22 cellular contexts compared by ENCODE assay signal in the genomic region with DNA sequence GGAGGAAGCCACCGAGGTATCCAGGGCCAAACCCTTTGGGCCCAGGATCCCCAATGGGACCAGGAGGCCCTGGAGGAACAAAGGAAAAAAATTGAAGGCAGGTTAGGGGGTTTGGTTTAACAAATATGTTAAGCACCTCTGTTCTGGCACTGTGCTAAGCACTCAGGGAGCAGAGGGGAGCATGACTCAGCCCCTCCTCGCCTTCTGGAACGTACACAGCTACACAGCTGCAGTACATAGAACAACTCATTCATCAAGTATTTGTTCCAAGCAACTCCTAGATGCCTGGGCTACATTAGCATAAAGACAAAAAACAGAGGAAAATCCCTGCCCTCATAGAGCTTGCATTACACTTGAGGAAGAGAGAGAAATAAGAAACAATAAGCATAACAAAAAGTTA.
DNase-seq lines count a peak whose midpoint lies in the region; ATAC-seq and TF ChIP-seq lines count a peak whose summit lies in the region.
"Had no signal": no experiment of that assay in that cellular context is flagged by ENCODE, and none has a peak within 500 bp of the region (broad histone marks: within the 10 kb centered on the region; RNA-seq: fewer than 3 reads in every experiment).

No MANE protein-coding gene starts in this region.

- H3K4me3 ChIP-seq in choroid plexus epithelial cell (ENCODE audit: low read depth, low read length) (no peak overlapping the region), left lung (no peak overlapping the region)
- H3K4me3 ChIP-seq: mucosa of descending colon, neural progenitor cell, vagina had no signal

- H3K27me3 ChIP-seq in left lung: no peaks in the 10 kb centered on the region
- H3K27me3 ChIP-seq: neural progenitor cell, vagina had no signal

- H3K9me3 ChIP-seq in left lung: no peaks in the 10 kb centered on the region
- H3K9me3 ChIP-seq: mucosa of descending colon, SK-N-SH, vagina had no signal

- DNase-seq in EL (peak; percentile 55), NCI-H226 (peak; percentile 16), choroid plexus epithelial cell (ENCODE audit: low read depth) (peak; percentile 63), left lung (no peak), retina (no peak), SK-N-DZ (ENCODE audit: low spot score) (no peak), DMS 273 (lab: John Stamatoyannopoulos, UW; ENCODE audit: unreplicated experiment) (no peak)
- DNase-seq: activated B cell treated with CpG ODN at 0.5 μM for 24 hours; activated CD4-positive, alpha-beta memory T cell treated with anti-CD3 and anti-CD28 coated beads for 36 hours; activated effector memory CD4-positive, alpha-beta T cell treated with Interleukin-2 at 50 U/mL for 16 hours; CD4-positive, alpha-beta memory T cell; foreskin melanocyte; hippocampal formation; mucosa of descending colon; NCI-H1417; NCI-H524 treated with DMSO at 0.1 percent for 48 hours; RPMI8226; SK-N-SH had no signal

- no peaks in the 10 kb centered on the region for H3K4me1 ChIP-seq in left lung
- H3K4me1 ChIP-seq: neural progenitor cell, vagina had no signal

- H3K27ac ChIP-seq in left lung: no peak overlapping the region
- H3K27ac ChIP-seq: neural progenitor cell, vagina had no signal

- intact Hi-C loops in left lung (cut with DNase I): no loop called here

- no peaks in the 10 kb centered on the region for H3K36me3 ChIP-seq in left lung
- H3K36me3 ChIP-seq: neural progenitor cell, vagina had no signal

- TF ChIP-seq CTCF in choroid plexus epithelial cell (conservative IDR thresholded peaks at IDR 0.05; ENCODE audit: low read depth, low read length) (no peak), left lung (IDR thresholded peaks at IDR 0.05) (no peak)

- ATAC-seq in left lung: peak; percentile 72
- no peak for ATAC-seq in GM21786 (IDR thresholded peaks at IDR 0.05; ENCODE audit: unreplicated experiment)
- ATAC-seq: HCT116, mucosa of descending colon had no signal

Comparison
In these comparisons a context has a peak if more than half of its experiments do, and no peak if none do; other contexts are left out.
1. DNase-seq: peak in EL (single experiment), NCI-H226 (single experiment) and choroid plexus epithelial cell (single experiment); none in left lung (0 of 2), retina (single experiment), SK-N-DZ (single experiment) and DMS 273 (single experiment).